In genomic region chr3:179604336-179605078, GRCh38 we compare ENCODE assay signal across 1 cellular context.
TF ChIP-seq lines count a peak whose summit lies in the region.

Gene MRPL47, minus strand, starts transcription at chr3:179604638. Its CDS starts 14 bp downstream, at chr3:179604624.
Gene NDUFB5, plus strand, starts transcription at chr3:179604794. Its CDS starts 22 bp downstream, at chr3:179604816.

TF ChIP-seq in HepG2, 621 proteins besides CTCF, POLR2A, EP300 and RAD21 (continued from another document and continues in another):
- no peak for TF ChIP-seq ZNF672 (CRISPR knock-in tag; IDR thresholded peaks at IDR 0.05)
- TF ChIP-seq ZNF44 (CRISPR knock-in tag; IDR thresholded peaks at IDR 0.05), result no peak
- TF ChIP-seq ZNF710 (CRISPR knock-in tag; IDR thresholded peaks at IDR 0.05; ENCODE audit: borderline replicate concordance), result no peak
- TF ChIP-seq SMAD9 (CRISPR knock-in tag; IDR thresholded peaks at IDR 0.05), result no peak
- no peak for TF ChIP-seq ZNF496 (CRISPR knock-in tag; IDR thresholded peaks at IDR 0.05; ENCODE audit: insufficient replicate concordance)
- peak; percentile 68; the same call in 1 of the 2 replicates for TF ChIP-seq MXD4 (CRISPR knock-in tag; IDR thresholded peaks at IDR 0.05)
- TF ChIP-seq NRL (CRISPR knock-in tag; IDR thresholded peaks at IDR 0.05; ENCODE audit: borderline replicate concordance), result no peak; the same call in 1 of the 2 replicates
- no peak for TF ChIP-seq PRDM10 (CRISPR knock-in tag; IDR thresholded peaks at IDR 0.05; ENCODE audit: low read depth)
- TF ChIP-seq ZNF674 (CRISPR knock-in tag; IDR thresholded peaks at IDR 0.05; ENCODE audit: low read depth), result no peak
- TF ChIP-seq ZNF747 (CRISPR knock-in tag; IDR thresholded peaks at IDR 0.05; ENCODE audit: borderline replicate concordance), result peak; percentile 52; the same call in 1 of the 2 replicates
- TF ChIP-seq MXD3 (CRISPR knock-in tag; IDR thresholded peaks at IDR 0.05), result no peak
- TF ChIP-seq ZNF446 (CRISPR knock-in tag; IDR thresholded peaks at IDR 0.05), result no peak; the same call in 1 of the 2 replicates
- peak; percentile 83 for TF ChIP-seq ZFY (CRISPR knock-in tag; IDR thresholded peaks at IDR 0.05)
- TF ChIP-seq ZZZ3 (CRISPR knock-in tag; IDR thresholded peaks at IDR 0.05; ENCODE audit: borderline replicate concordance), result no peak
- TF ChIP-seq MYPOP (CRISPR knock-in tag; IDR thresholded peaks at IDR 0.05), result peak; percentile 62
- TF ChIP-seq CC2D1A (CRISPR knock-in tag; IDR thresholded peaks at IDR 0.05), result no peak
- TF ChIP-seq JUNB (CRISPR knock-in tag; IDR thresholded peaks at IDR 0.05; ENCODE audit: borderline replicate concordance), result no peak
- TF ChIP-seq RFX5 (IDR thresholded peaks at IDR 0.05; ENCODE audit: low read depth, low read length), result 0 out of 2 replicates have a peak, but pooled peaks have one; percentile 21
- peak; percentile 88; the same call in 1 of the 2 replicates for TF ChIP-seq YEATS2 (CRISPR knock-in tag; IDR thresholded peaks at IDR 0.05; ENCODE audit: borderline replicate concordance)
- no peak for TF ChIP-seq PLRG1 (conservative IDR thresholded peaks at IDR 0.05)
- TF ChIP-seq KIAA2018 (CRISPR knock-in tag; IDR thresholded peaks at IDR 0.05; ENCODE audit: borderline replicate concordance), result 0 out of 2 replicates have a peak, but pooled peaks have one; percentile 62
- peak; percentile 55; the same call in 1 of the 2 replicates for TF ChIP-seq TSC22D2 (CRISPR knock-in tag; IDR thresholded peaks at IDR 0.05; ENCODE audit: borderline replicate concordance)
- TF ChIP-seq MAZ (IDR thresholded peaks at IDR 0.05; ENCODE audit: borderline replicate concordance, low read depth, low read length), result no peak
- TF ChIP-seq MAZ (CRISPR knock-in tag; IDR thresholded peaks at IDR 0.05; ENCODE audit: low read depth), result 0 out of 2 replicates have a peak, but pooled peaks have one; percentile 11
- TF ChIP-seq ARID4A (CRISPR knock-in tag; IDR thresholded peaks at IDR 0.05; ENCODE audit: borderline replicate concordance), result peak; percentile 93
- TF ChIP-seq ZFP41 (CRISPR knock-in tag; IDR thresholded peaks at IDR 0.05; ENCODE audit: borderline replicate concordance), result no peak
- no peak for TF ChIP-seq SYNCRIP (IDR thresholded peaks at IDR 0.05; ENCODE audit: insufficient read depth, low read depth, low read length)
- no peak; the same call in 1 of the 2 replicates for TF ChIP-seq CSRNP1 (CRISPR knock-in tag; IDR thresholded peaks at IDR 0.05)
- TF ChIP-seq ZNF317 (CRISPR knock-in tag; IDR thresholded peaks at IDR 0.05), result no peak
- no peak for TF ChIP-seq CBX2 (IDR thresholded peaks at IDR 0.05; ENCODE audit: low read depth, low read length)
- no peak for TF ChIP-seq CBX2 (CRISPR knock-in tag; IDR thresholded peaks at IDR 0.05; ENCODE audit: low read depth)
